15 cellular contexts compared by ENCODE assay signal in genomic region chr1:21568006-21568746, GRCh38. TPM values are rescaled to one million over a fixed set of nuclear protein-coding genes. Genes with fewer than 3 reads are reported as not detected.
A peak's percentile ranks its signal among the peaks of the same experiment; 100 is the strongest.
DNase-seq lines count a peak whose midpoint lies in the region; ATAC-seq, FAIRE-seq and TF ChIP-seq lines count a peak whose summit lies in the region.
"Had no signal": no experiment of that assay in that cellular context is flagged by ENCODE, and none has a peak within 500 bp of the region (broad histone marks: within the 10 kb centered on the region; RNA-seq: fewer than 3 reads in every experiment).

No MANE protein-coding gene starts in this region.

- TF ChIP-seq CTCF in SK-N-SH (IDR thresholded peaks at IDR 0.05) (no peak), WERI-Rb-1 (IDR thresholded peaks at IDR 0.05; ENCODE audit: low read depth, low read length) (no peak), OCI-LY7 (conservative IDR thresholded peaks at IDR 0.05; ENCODE audit: low read length) (no peak)

- CTCF ChIA-PET in SK-N-SH (lab: Yijun Ruan, JAX): interaction anchor here (1.1 to 1.5 kb wide), 3 partner anchors 198 to 200 kb away, joined by 3 to 8 read pairs (median 6); no protein-coding TSS in a partner anchor
- CTCF ChIA-PET in OCI-LY7 (lab: Charles Lee; ENCODE audit: unreplicated experiment): no interaction called here

- H3K79me2 ChIP-seq in SK-N-SH (ENCODE audit: insufficient read depth): no peaks in the 10 kb centered on the region
- no peaks in the 10 kb centered on the region for H3K79me2 ChIP-seq in OCI-LY7 (ENCODE audit: insufficient read depth, low read depth, low read length)

- H3K36me3 ChIP-seq in SK-N-SH (replicated peaks in 1 of 2; ENCODE audit: control insufficient read depth in 1 of 2, insufficient read depth in 2 of 2, low read length in 1 of 2) (no peaks in the 10 kb centered on the region), WERI-Rb-1 (no peaks in the 10 kb centered on the region), OCI-LY7 (ENCODE audit: insufficient read depth, low read length) (no peaks in the 10 kb centered on the region)
- H3K36me3 ChIP-seq: gastrocnemius medialis had no signal

- H3F3A ChIP-seq in SK-N-SH (replicated peaks; ENCODE audit: insufficient read depth): no peaks in the 10 kb centered on the region

- H3K27me3 ChIP-seq in SK-N-SH (ENCODE audit: insufficient read depth) (no peaks in the 10 kb centered on the region), WERI-Rb-1 (ENCODE audit: insufficient read depth, low read depth, severe bottlenecking) (no peaks in the 10 kb centered on the region)
- H3K27me3 ChIP-seq: gastrocnemius medialis had no signal

- H3K9me3 ChIP-seq in SK-N-SH (no peaks in the 10 kb centered on the region), WERI-Rb-1 (ENCODE audit: severe bottlenecking) (no peaks in the 10 kb centered on the region), OCI-LY7 (ENCODE audit: low read length) (no peaks in the 10 kb centered on the region)
- H3K9me3 ChIP-seq: A549, Caco-2, gastrocnemius medialis had no signal

- TF ChIP-seq EP300 in SK-N-SH (IDR thresholded peaks at IDR 0.05; ENCODE audit: borderline replicate concordance in 1 of 2, low read depth in 1 of 2, low read length in 1 of 2): no peak

- intact Hi-C loops in OCI-LY7 (cut with micrococcal nuclease; ENCODE audit: unreplicated experiment): no loop called here

- H3K4me1 ChIP-seq in SK-N-SH (ENCODE audit: control insufficient read depth in 1 of 2, insufficient read depth in 2 of 2, low read depth in 1 of 2, low read length in 1 of 2): peaks cover 6 to 7% of the 10 kb centered on the region in 2 experiments; a peak in 2 of 4 replicates
- no peaks in the 10 kb centered on the region for H3K4me1 ChIP-seq in OCI-LY7 (ENCODE audit: insufficient read depth, low read length, poor library complexity, severe bottlenecking)
- H3K4me1 ChIP-seq: A549, Caco-2, gastrocnemius medialis had no signal

- TF ChIP-seq RAD21 in SK-N-SH (IDR thresholded peaks at IDR 0.05; ENCODE audit: low read length): no peak

- no peaks in the 10 kb centered on the region for H3K9me2 ChIP-seq in SK-N-SH
- no peaks in the 10 kb centered on the region for H3K9me2 ChIP-seq in OCI-LY7 (ENCODE audit: insufficient read depth, low read length)

- no peak overlapping the region for H3K9ac ChIP-seq in SK-N-SH

- ATAC-seq in SK-N-SH treated with all-trans-retinoic acid at 6 μM for 48 hours (no peak), HG03108 (IDR thresholded peaks at IDR 0.05; ENCODE audit: unreplicated experiment) (no peak)
- ATAC-seq: A549, gastrocnemius medialis had no signal

- H4K20me1 ChIP-seq in SK-N-SH (ENCODE audit: insufficient read depth) (no peaks in the 10 kb centered on the region), OCI-LY7 (ENCODE audit: insufficient read depth, low read length) (no peaks in the 10 kb centered on the region)

- POLR2A ChIA-PET in SK-N-SH (lab: Yijun Ruan, JAX) (interaction anchor here (0.5 kb wide), 1 partner anchor 546 kb away, joined by 3 read pairs; no protein-coding TSS in a partner anchor), OCI-LY7 (lab: Charles Lee) (no interaction called here)

- H3K4me3 ChIP-seq in SK-N-SH (ENCODE audit: low read depth in 2 of 2, low read length in 1 of 2) (no peak overlapping the region), WERI-Rb-1 (ENCODE audit: low read depth, low read length) (no peak overlapping the region), OCI-LY7 (ENCODE audit: low read depth, low read length, poor library complexity, severe bottlenecking) (no peak overlapping the region)
- H3K4me3 ChIP-seq: A549, gastrocnemius medialis, spleen had no signal

- DNase-seq in SK-N-SH: peak; percentile 50
- peak; percentile 68 for DNase-seq in WERI-Rb-1
- DNase-seq in iris pigment epithelial cell (ENCODE audit: low read depth): peak; percentile 43
- DNase-seq in urothelium cell line (ENCODE audit: low spot score): peak; percentile 81
- DNase-seq in NK-92 treated with Interleukin-12 subunit alpha and Interleukin-12 subunit beta, amount 100 ng/mL, for 24 hours (lab: John Stamatoyannopoulos, UW): no peak
- DNase-seq in OCI-LY7 (ENCODE audit: low spot score): no peak
- DNase-seq: activated naive CD8-positive, alpha-beta T cell treated with anti-CD3 and anti-CD28 coated beads for 36 hours; Caco-2; cortex of kidney; gastrocnemius medialis; spleen had no signal

- H3K27ac ChIP-seq in SK-N-SH (ENCODE audit: low read depth in 2 of 2, low read length in 1 of 2) (no peak overlapping the region; a peak in 1 of 4 replicates), WERI-Rb-1 (peak overlapping the region; percentile 43), OCI-LY7 (ENCODE audit: low read depth, low read length, poor library complexity, severe bottlenecking) (no peak overlapping the region)
- H3K27ac ChIP-seq: A549, gastrocnemius medialis, spleen had no signal

- BruUV-seq in OCI-LY7 (replicated peaks; lab: Mats Ljungman, UMichigan): no TSS peak

- H3K4me2 ChIP-seq in SK-N-SH (no peak overlapping the region), OCI-LY7 (ENCODE audit: low read length) (no peak overlapping the region)
- H3K4me2 ChIP-seq: A549 had no signal

- FAIRE-seq in urothelium cell line (lab: Jason Lieb, UNC): peak; percentile 95
- FAIRE-seq: A549, keratinocyte had no signal

- 76% methylated on average over 15 of the region's 15 CpGs for WGBS in SK-N-SH (ENCODE audit: low lambda C conversion rate)

- H2AFZ ChIP-seq in SK-N-SH (ENCODE audit: low read depth) (no peak overlapping the region), OCI-LY7 (ENCODE audit: low read length) (no peak overlapping the region)

TF ChIP-seq in SK-N-SH, 30 proteins besides CTCF, POLR2A, EP300 and RAD21:
- TF ChIP-seq MEF2A (IDR thresholded peaks at IDR 0.05; ENCODE audit: borderline replicate concordance, low read depth) (no peak), TCF12 (IDR thresholded peaks at IDR 0.05) (peak; percentile 13; the same call in 1 of the 2 replicates)
TF ChIP-seq in SK-N-SH: peak in this region for 1.

TF ChIP-seq in SK-N-SH treated with all-trans-retinoic acid at 6 μM for 48 hours, 23 proteins besides CTCF, POLR2A, EP300 and RAD21 (continues in another document):
- TF ChIP-seq TSHZ2 (CRISPR knock-in tag; IDR thresholded peaks at IDR 0.05) (no peak), SNAI2 (CRISPR knock-in tag; IDR thresholded peaks at IDR 0.05) (no peak), RARB (CRISPR knock-in tag; IDR thresholded peaks at IDR 0.05) (no peak), ARNTL (CRISPR knock-in tag; IDR thresholded peaks at IDR 0.05; ENCODE audit: borderline replicate concordance, low read depth) (no peak), ZNF8 (CRISPR knock-in tag; IDR thresholded peaks at IDR 0.05) (no peak), GLIS3 (CRISPR knock-in tag; IDR thresholded peaks at IDR 0.05) (no peak)
- TF ChIP-seq, protein P1, sequence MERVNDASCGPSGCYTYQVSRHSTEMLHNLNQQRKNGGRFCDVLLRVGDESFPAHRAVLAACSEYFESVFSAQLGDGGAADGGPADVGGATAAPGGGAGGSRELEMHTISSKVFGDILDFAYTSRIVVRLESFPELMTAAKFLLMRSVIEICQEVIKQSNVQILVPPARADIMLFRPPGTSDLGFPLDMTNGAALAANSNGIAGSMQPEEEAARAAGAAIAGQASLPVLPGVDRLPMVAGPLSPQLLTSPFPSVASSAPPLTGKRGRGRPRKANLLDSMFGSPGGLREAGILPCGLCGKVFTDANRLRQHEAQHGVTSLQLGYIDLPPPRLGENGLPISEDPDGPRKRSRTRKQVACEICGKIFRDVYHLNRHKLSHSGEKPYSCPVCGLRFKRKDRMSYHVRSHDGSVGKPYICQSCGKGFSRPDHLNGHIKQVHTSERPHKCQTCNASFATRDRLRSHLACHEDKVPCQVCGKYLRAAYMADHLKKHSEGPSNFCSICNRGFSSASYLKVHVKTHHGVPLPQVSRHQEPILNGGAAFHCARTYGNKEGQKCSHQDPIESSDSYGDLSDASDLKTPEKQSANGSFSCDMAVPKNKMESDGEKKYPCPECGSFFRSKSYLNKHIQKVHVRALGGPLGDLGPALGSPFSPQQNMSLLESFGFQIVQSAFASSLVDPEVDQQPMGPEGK (CRISPR knock-in tag; IDR thresholded peaks at IDR 0.05; ENCODE audit: borderline replicate concordance): no peak
- TF ChIP-seq, protein P2, sequence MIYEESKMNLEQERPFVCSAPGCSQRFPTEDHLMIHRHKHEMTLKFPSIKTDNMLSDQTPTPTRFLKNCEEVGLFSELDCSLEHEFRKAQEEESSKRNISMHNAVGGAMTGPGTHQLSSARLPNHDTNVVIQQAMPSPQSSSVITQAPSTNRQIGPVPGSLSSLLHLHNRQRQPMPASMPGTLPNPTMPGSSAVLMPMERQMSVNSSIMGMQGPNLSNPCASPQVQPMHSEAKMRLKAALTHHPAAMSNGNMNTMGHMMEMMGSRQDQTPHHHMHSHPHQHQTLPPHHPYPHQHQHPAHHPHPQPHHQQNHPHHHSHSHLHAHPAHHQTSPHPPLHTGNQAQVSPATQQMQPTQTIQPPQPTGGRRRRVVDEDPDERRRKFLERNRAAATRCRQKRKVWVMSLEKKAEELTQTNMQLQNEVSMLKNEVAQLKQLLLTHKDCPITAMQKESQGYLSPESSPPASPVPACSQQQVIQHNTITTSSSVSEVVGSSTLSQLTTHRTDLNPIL (CRISPR knock-in tag; IDR thresholded peaks at IDR 0.05; ENCODE audit: low read depth): no peak

RNA-seq across cellular contexts. Expression of gene ALPL, which starts 59.0 kb away (rescaled TPM):
- polyA plus RNA-seq in SK-N-SH (2012; rRNA removed): 0.69 and 1.3 TPM in 2 replicates
- 0.33 and 0.68 TPM in 2 replicates for polyA plus RNA-seq in SK-N-SH (2012; cell fraction: cytosol; rRNA removed)
- 0.51 and 0.93 TPM in 2 replicates for polyA plus RNA-seq in SK-N-SH (2012; cell fraction: nucleus; rRNA removed)
- not detected in 2 replicates for total RNA-seq in OCI-LY7 (2014; rRNA removed; shearing (Covaris generic))
- total RNA-seq in OCI-LY7 (2022): not detected in 2 replicates
- total RNA-seq: activated naive CD8-positive, alpha-beta T cell treated with anti-CD3 and anti-CD28 coated beads for 36 hours had no signal
- polyA plus RNA-seq: keratinocyte had no signal

Comparison
In these comparisons a context has a peak if more than half of its experiments do, and no peak if none do; other contexts are left out.
1. DNase-seq: peak in SK-N-SH (single experiment), WERI-Rb-1 (single experiment), iris pigment epithelial cell (single experiment) and urothelium cell line (single experiment); none in NK-92 treated with Interleukin-12 subunit alpha and Interleukin-12 subunit beta, amount 100 ng/mL, for 24 hours (single experiment) and OCI-LY7 (single experiment).